ENCODE assay signal across 19 cellular contexts in the genomic region with DNA sequence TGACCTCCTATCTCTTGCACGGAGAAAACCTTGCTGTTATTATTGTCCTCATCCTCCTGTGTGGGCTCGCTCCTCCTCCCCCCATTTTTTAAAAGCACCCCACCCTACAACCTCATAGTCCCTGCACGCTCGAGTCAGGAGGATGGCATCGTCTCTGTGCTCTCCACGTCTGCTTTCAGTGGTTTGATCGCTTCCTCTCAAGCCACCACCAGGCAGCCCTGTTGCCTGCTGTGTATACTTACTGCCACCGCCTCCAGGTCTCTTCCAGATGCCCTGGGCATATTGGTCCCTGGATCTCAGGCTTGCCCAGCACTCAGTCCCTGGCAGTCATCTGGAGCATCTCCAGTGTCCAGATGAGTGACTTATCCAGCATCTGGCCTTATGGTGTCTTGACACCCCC. TPM values are rescaled to one million over a fixed set of nuclear protein-coding genes. Genes with fewer than 3 reads are reported as not detected.
"Had no signal": no experiment of that assay in that cellular context is flagged by ENCODE, and none has a peak within 500 bp of the region (broad histone marks: within the 10 kb centered on the region; RNA-seq: fewer than 3 reads in every experiment).

No MANE protein-coding gene starts in this region.

- H3K27me3 ChIP-seq: suprapubic skin, upper lobe of left lung had no signal

- H3K4me3 ChIP-seq: adrenal gland, skin epidermis, suprapubic skin, upper lobe of left lung had no signal

- DNase-seq: activated CD4-positive, CD25-positive, alpha-beta regulatory T cell treated with anti-CD3 and anti-CD28 coated beads, Interleukin-2, amount 50 U/mL, for 72 hours; activated naive CD4-positive, alpha-beta T cell treated with anti-CD3 and anti-CD28 coated beads, Interleukin-2, amount 10 ng/mL, durations not matched to agents 7 days and 5 days; adrenal gland; foreskin fibroblast; glutamatergic neuron; kidney glomerular epithelial cell; left ventricle myocardium superior; nucleus accumbens; posterior cingulate gyrus; retina; stimulated activated CD4-positive, alpha-beta T cell treated with anti-CD3 and anti-CD28 coated beads, Interleukin-4, amount 100 ng/mL, for 24 hours; stimulated activated naive CD4-positive, alpha-beta T cell treated with Interleukin-2 at 50 U/mL for 16 hours; upper lobe of left lung had no signal

- H3K27ac ChIP-seq: adrenal gland, suprapubic skin, upper lobe of left lung had no signal

- FAIRE-seq: colon had no signal

- ATAC-seq: left ventricle myocardium superior had no signal

- H3K9me3 ChIP-seq: adrenal gland, suprapubic skin had no signal

- H3K4me1 ChIP-seq: adrenal gland, suprapubic skin, upper lobe of left lung had no signal

- H3K36me3 ChIP-seq: adrenal gland, suprapubic skin, upper lobe of left lung had no signal

RNA-seq across cellular contexts. Expression of a gene that starts 42.1 kb away (rescaled TPM):
- total RNA-seq: activated T-helper 2 cell treated with anti-CD3 and anti-CD28 coated beads, Interferon-gamma antibody, Interleukin-2, Interleukin-4, amounts not matched to agents 10 μg/mL and 5 μg/mL and 100 μg/mL, durations not matched to agents 14 hours and 24 hours and 36 hours; cardiac septum; left ventricle myocardium superior; T-helper 1 cell treated with Interleukin-12 subunit alpha and Interleukin-12 subunit beta and Interleukin-4 antibody, amounts not matched to agents 30 ng/mL and 1 ng/mL, for 36 hours had no signal
